8 cellular contexts compared by ENCODE assay signal in the genomic region with DNA sequence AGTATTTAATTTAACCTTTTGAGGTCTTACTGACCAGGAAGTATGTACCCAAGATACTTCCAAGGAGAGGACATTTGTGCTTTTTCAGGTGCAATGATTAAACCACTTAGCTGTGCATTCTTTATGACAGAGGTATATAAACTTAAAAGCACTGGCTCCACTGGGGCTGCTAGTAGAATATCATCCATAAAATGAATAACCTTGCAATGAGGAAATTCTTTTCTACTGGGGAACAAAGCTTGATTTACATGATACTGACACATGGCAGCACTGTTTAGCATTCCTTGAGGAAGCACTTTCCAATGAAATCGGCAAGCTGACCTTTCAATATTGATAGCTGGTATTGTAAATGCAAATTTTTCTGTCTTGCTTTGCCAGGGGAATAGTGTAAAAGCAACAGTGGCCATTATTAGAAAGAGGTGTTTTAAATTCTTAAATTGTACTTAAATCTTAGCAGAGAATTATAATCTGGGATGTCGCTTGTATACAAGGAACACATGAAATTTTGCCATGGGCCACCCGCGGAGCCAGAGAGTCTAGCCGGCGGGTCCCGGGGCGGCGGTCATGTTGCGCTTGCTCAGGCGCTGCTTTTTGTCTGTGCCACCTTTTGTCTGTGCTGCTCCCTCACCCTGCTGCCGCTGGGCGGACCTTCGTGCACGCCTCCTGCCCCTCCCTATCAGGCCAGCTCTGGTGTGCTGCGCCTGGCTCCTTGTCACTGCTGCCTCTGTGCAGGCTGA. TPM values are rescaled to one million over a fixed set of nuclear protein-coding genes. Genes with fewer than 3 reads are reported as not detected.
DNase-seq lines count a peak whose midpoint lies in the region; ATAC-seq and TF ChIP-seq lines count a peak whose summit lies in the region.

No MANE protein-coding gene starts in this region.

- TF ChIP-seq CTCF in endothelial cell (IDR thresholded peaks at IDR 0.05; ENCODE audit: unreplicated experiment) = no peak

- no peaks in the 10 kb centered on the region for H3K9me3 Mint-ChIP-seq in CD4-positive, alpha-beta memory T cell
- no peaks in the 10 kb centered on the region for H3K9me3 Mint-ChIP-seq in endothelial cell (ENCODE audit: unreplicated experiment)

- CTCF ChIA-PET in CD4-positive, alpha-beta memory T cell (lab: Charles Lee; ENCODE audit: partially characterized antibody) = interaction anchor here (1.2 to 6.2 kb wide), 3 partner anchors 10 to 34 kb away, joined by 3 to 64 read pairs (median 5); no protein-coding TSS in a partner anchor

- H3K27ac Mint-ChIP-seq in CD4-positive, alpha-beta memory T cell = peak overlapping the region in 2 of 7 donors; percentile 59 to 88
- H3K27ac Mint-ChIP-seq in endothelial cell (ENCODE audit: unreplicated experiment) = no peak overlapping the region

- H3K27ac ChIP-seq in CD4-positive, alpha-beta memory T cell (ENCODE audit: low read depth, low read length) = no peak overlapping the region

- H3K4me1 Mint-ChIP-seq in CD4-positive, alpha-beta memory T cell = peaks cover 7 to 12% (median 9%) of the 10 kb centered on the region in 4 donors
- no peaks in the 10 kb centered on the region for H3K4me1 Mint-ChIP-seq in endothelial cell (ENCODE audit: unreplicated experiment)

- H3K4me3 Mint-ChIP-seq in CD4-positive, alpha-beta memory T cell = peak overlapping the region; percentile 45 to 77 (median 71)
- peak overlapping the region; percentile 83 for H3K4me3 Mint-ChIP-seq in endothelial cell (ENCODE audit: unreplicated experiment)

- intact Hi-C loops in CD4-positive, alpha-beta memory T cell (cut with micrococcal nuclease) = loop anchor here (1.0 kb wide), 1 partner anchor 37 kb away; the partner anchor contains the start of gene ACTR6

- peaks cover 5% of the 10 kb centered on the region for H3K4me1 ChIP-seq in CD4-positive, alpha-beta memory T cell (ENCODE audit: insufficient read depth, low read length)

- peak; percentile 100 for ATAC-seq in GM21360 (IDR thresholded peaks at IDR 0.05; ENCODE audit: unreplicated experiment)

- no peaks in the 10 kb centered on the region for H3K36me3 ChIP-seq in CD4-positive, alpha-beta memory T cell (ENCODE audit: insufficient read depth, low read length)

- H3K27me3 Mint-ChIP-seq in CD4-positive, alpha-beta memory T cell = no peaks in the 10 kb centered on the region
- peaks cover 7% of the 10 kb centered on the region for H3K27me3 Mint-ChIP-seq in endothelial cell (ENCODE audit: unreplicated experiment)

- POLR2A ChIA-PET in CD4-positive, alpha-beta memory T cell (lab: Charles Lee; ENCODE audit: partially characterized antibody) = interaction anchor here (0.6 to 3.2 kb wide), 5 partner anchors 9 to 104 kb away, joined by 3 to 13 read pairs (median 3); partner anchors contain the start of gene ACTR6

- no peaks in the 10 kb centered on the region for H3K27me3 ChIP-seq in CD4-positive, alpha-beta memory T cell (ENCODE audit: insufficient read depth, low read length)

- peaks cover 0 to 4% of the 10 kb centered on the region in 2 donors for H3K36me3 Mint-ChIP-seq in CD4-positive, alpha-beta memory T cell
- no peaks in the 10 kb centered on the region for H3K36me3 Mint-ChIP-seq in endothelial cell (ENCODE audit: low read depth, unreplicated experiment)

- H3K4me3 ChIP-seq in CD4-positive, alpha-beta memory T cell (ENCODE audit: low read length in 2 of 2) = peak overlapping the region in 1 of 2 donors; percentile 14

- H3K9me3 ChIP-seq in CD4-positive, alpha-beta memory T cell (ENCODE audit: control insufficient read depth in 1 of 2, low read length in 2 of 2) = no peaks in the 10 kb centered on the region

- peak; percentile 55 to 74 (median 57) for DNase-seq in CD4-positive, alpha-beta memory T cell
- DNase-seq in HK-2 (ENCODE audit: unreplicated experiment) = peak; percentile 42
- peak; percentile 81 to 89 for DNase-seq in NOMO-1 (lab: John Stamatoyannopoulos, UW; ENCODE audit: unreplicated experiment in 2 of 2)
- DNase-seq in activated CD8-positive, alpha-beta memory T cell treated with anti-CD3 and anti-CD28 coated beads, Interleukin-2, amount 50 U/mL, for 4 hours = peak; percentile 67
- DNase-seq in endothelial cell (ENCODE audit: low spot score) = peak; percentile 75
- peak; percentile 75 for DNase-seq in mucosa of gallbladder (ENCODE audit: low spot score)
- peak; percentile 25 to 40 for DNase-seq in stimulated activated CD8-positive, alpha-beta memory T cell treated with anti-CD3 and anti-CD28 coated beads, Interleukin-7, amount 100 ng/mL, for 1 hour (ENCODE audit: low read depth in 2 of 2)

RNA-seq across cellular contexts. Expression of gene BLTP3B, which starts 20.9 kb away (rescaled TPM):
- 10 to 100 TPM; 16.2 to 16.8 TPM for total RNA-seq in CD4-positive, alpha-beta memory T cell
- 10 to 100 TPM; 11.0 to 14.8 TPM for polyA plus RNA-seq in CD4-positive, alpha-beta memory T cell
- total RNA-seq in endothelial cell (ENCODE audit: unreplicated experiment) (14.3 TPM), mucosa of gallbladder (25.2 TPM)

RNA-seq across cellular contexts. Expression of gene ACTR6, which starts 37.0 kb away (rescaled TPM):
- 10 to 100 TPM; 45.6 to 51.0 TPM for total RNA-seq in CD4-positive, alpha-beta memory T cell
- 10 to 100 TPM; 37.5 to 64.2 TPM for polyA plus RNA-seq in CD4-positive, alpha-beta memory T cell
- total RNA-seq in endothelial cell (ENCODE audit: unreplicated experiment) = 20.4 TPM
- total RNA-seq in mucosa of gallbladder = 25.1 TPM

Comparison
In these comparisons a context has a peak if more than half of its experiments do, and no peak if none do; other contexts are left out.
1. DNase-seq: peak in every context shown above with its lines; median percentile 85 in NOMO-1; 75 in endothelial cell; 75 in mucosa of gallbladder; 67 in activated CD8-positive, alpha-beta memory T cell treated with anti-CD3 and anti-CD28 coated beads, Interleukin-2, amount 50 U/mL, for 4 hours; 57 in CD4-positive, alpha-beta memory T cell; 42 in HK-2; 32 in stimulated activated CD8-positive, alpha-beta memory T cell treated with anti-CD3 and anti-CD28 coated beads, Interleukin-7, amount 100 ng/mL, for 1 hour.